In genomic region chr4:47525154-47525819, GRCh38 we compare ENCODE assay signal across 1 cellular context.
A peak's percentile ranks its signal among the peaks of the same experiment; 100 is the strongest.
TF ChIP-seq lines count a peak whose summit lies in the region.

No MANE protein-coding gene starts in this region.

TF ChIP-seq in SK-N-SH, 30 proteins besides CTCF, POLR2A, EP300 and RAD21 (continued from another document):
- TF ChIP-seq IRF3 (IDR thresholded peaks at IDR 0.05; ENCODE audit: low read depth, low read length): no peak
- TF ChIP-seq CHD2 (IDR thresholded peaks at IDR 0.05; ENCODE audit: low read length, partially characterized antibody): no peak
- TF ChIP-seq SMC3 (IDR thresholded peaks at IDR 0.05; ENCODE audit: low read depth, low read length): no peak
- TF ChIP-seq EZH2phosphoT487 (IDR thresholded peaks at IDR 0.05; ENCODE audit: borderline replicate concordance, low read depth): no peak
- peak; percentile 83 for TF ChIP-seq FOSL2 (IDR thresholded peaks at IDR 0.05; ENCODE audit: borderline replicate concordance, low read depth)
- TF ChIP-seq RFX5 (IDR thresholded peaks at IDR 0.05; ENCODE audit: low read length): no peak
- TF ChIP-seq POLR2AphosphoS5 (IDR thresholded peaks at IDR 0.05; ENCODE audit: low read depth, low read length): peak; percentile 36; the same call in 1 of the 2 replicates
- no peak for TF ChIP-seq YY1 (IDR thresholded peaks at IDR 0.05; ENCODE audit: low read depth)
- TF ChIP-seq ELF1 (IDR thresholded peaks at IDR 0.05): no peak
- TF ChIP-seq FOXM1 (IDR thresholded peaks at IDR 0.05; ENCODE audit: low read depth): no peak
- no peak for TF ChIP-seq TAF1 (IDR thresholded peaks at IDR 0.05; ENCODE audit: borderline replicate concordance, low read depth, low read length)
- peak; percentile 65; the same call in 1 of the 2 replicates for TF ChIP-seq RXRA (IDR thresholded peaks at IDR 0.05; ENCODE audit: borderline replicate concordance, low read depth)
- peak; percentile 84; the same call in 1 of the 2 replicates for TF ChIP-seq TEAD4 (IDR thresholded peaks at IDR 0.05; ENCODE audit: borderline replicate concordance, insufficient read depth)
- TF ChIP-seq USF2 (IDR thresholded peaks at IDR 0.05; ENCODE audit: borderline replicate concordance, low read depth, low read length): no peak
- no peak for TF ChIP-seq GABPA (IDR thresholded peaks at IDR 0.05; ENCODE audit: low read depth)
- peak; percentile 46; the same call in 1 of the 2 replicates for TF ChIP-seq NFIC (IDR thresholded peaks at IDR 0.05; ENCODE audit: borderline replicate concordance)
- no peak for TF ChIP-seq ZBTB33 (IDR thresholded peaks at IDR 0.05; ENCODE audit: borderline replicate concordance, low read depth)
